15 cellular contexts compared by ENCODE assay signal in the genomic region with DNA sequence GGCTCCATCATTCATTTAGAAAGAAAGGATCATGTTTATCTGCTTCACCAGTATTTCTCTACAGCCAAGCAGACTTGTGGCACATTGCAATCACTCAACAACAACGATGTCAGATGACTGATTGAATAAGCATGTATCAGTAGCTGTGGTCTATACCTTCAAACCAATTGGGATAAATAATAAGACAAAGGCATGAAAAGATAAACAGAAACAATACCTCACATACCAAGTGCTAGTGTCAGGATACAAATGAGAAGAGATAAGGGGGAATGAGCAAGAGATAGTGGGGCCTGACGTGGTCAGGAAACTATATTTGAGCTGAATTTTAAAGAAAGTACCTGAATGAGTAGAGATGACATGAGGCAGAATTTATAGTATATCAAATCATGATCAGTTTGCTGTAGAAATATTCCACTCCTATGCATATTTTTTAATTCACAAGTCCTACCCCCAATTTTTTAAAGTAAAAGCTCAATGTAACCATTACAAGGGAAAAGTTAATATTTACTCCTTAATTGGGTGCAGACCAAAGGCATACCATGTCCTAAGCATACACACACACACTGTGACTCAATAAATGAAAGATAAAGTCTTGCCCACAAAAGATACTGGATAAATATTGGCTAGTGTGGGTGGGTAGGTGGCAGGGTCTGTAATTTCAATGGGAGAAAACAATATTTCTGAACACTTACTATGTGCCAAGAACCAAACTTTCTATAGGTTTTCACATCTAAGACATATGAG.
"Had no signal": no experiment of that assay in that cellular context is flagged by ENCODE, and none has a peak within 500 bp of the region (broad histone marks: within the 10 kb centered on the region; RNA-seq: fewer than 3 reads in every experiment).

No MANE protein-coding gene starts in this region.

- H3K4me3 ChIP-seq: ascending aorta had no signal

- FAIRE-seq: endometrium, kidney, small intestine had no signal

- DNase-seq: activated naive CD4-positive, alpha-beta T cell treated with Interleukin-2 at 50 U/mL for 16 hours; activated T-cell treated with anti-CD3 and anti-CD28 coated beads for 4 hours; hippocampal formation; kidney; mesenchymal stem cell; nucleus accumbens; right cardiac atrium; small intestine; stimulated activated CD4-positive, alpha-beta T cell treated with anti-CD3 and anti-CD28 coated beads, Interleukin-4, amount 100 ng/mL, for 4 hours; stimulated activated CD8-positive, alpha-beta memory T cell treated with anti-CD3 and anti-CD28 coated beads, Interleukin-4, amount 100 ng/mL, for 48 hours; stimulated activated naive CD8-positive, alpha-beta T cell treated with anti-CD3 and anti-CD28 coated beads, Interleukin-15, Interleukin-2, amounts not matched to agents 100 U/mL and 50 U/mL, for 24 hours had no signal

- H3K27ac ChIP-seq: ascending aorta had no signal

- ATAC-seq: activated CD4-positive, CD25-positive, alpha-beta regulatory T cell treated with anti-CD3 and anti-CD28 coated beads, Interleukin-2, amount 50 U/mL, for 24 hours; esophagus mucosa; right cardiac atrium; stimulated activated naive CD8-positive, alpha-beta T cell treated with anti-CD3 and anti-CD28 coated beads, Interleukin-15, Interleukin-2, amounts not matched to agents 100 U/mL and 50 U/mL, for 24 hours had no signal

- H3K9me3 ChIP-seq: ascending aorta had no signal
